17 cellular contexts compared by ENCODE assay signal in genomic region chr4:17681921-17682566, GRCh38.
"Had no signal": no experiment of that assay in that cellular context is flagged by ENCODE, and none has a peak within 500 bp of the region (broad histone marks: within the 10 kb centered on the region; RNA-seq: fewer than 3 reads in every experiment).

No MANE protein-coding gene starts in this region.

- H3K9me3 ChIP-seq: esophagus muscularis mucosa, left lung, lower lobe of right lung had no signal

- H3K4me1 ChIP-seq: esophagus muscularis mucosa, foreskin keratinocyte, heart right ventricle, left lung, lower lobe of right lung had no signal

- H3K27me3 ChIP-seq: dorsolateral prefrontal cortex, esophagus muscularis mucosa, foreskin keratinocyte, heart right ventricle, left lung had no signal

- H3K27ac ChIP-seq: coronary artery, esophagus muscularis mucosa, foreskin keratinocyte, heart right ventricle, left lung, lower lobe of right lung had no signal

- DNase-seq: dermis blood vessel endothelial cell; dorsolateral prefrontal cortex; effector CD4-positive, alpha-beta T cell; effector memory CD4-positive, alpha-beta T cell; foreskin keratinocyte; glutamatergic neuron; head of caudate nucleus; heart right ventricle; hippocampal formation; left cardiac atrium; left lung; left ventricle myocardium superior; lower lobe of right lung; mesenchymal stem cell; midbrain had no signal

- H3K4me3 ChIP-seq: coronary artery, dorsolateral prefrontal cortex, esophagus muscularis mucosa, heart right ventricle, left lung, lower lobe of right lung had no signal

- ATAC-seq: foreskin keratinocyte, heart right ventricle, left cardiac atrium, left lung, left ventricle myocardium superior, lower lobe of right lung had no signal

- H3K36me3 ChIP-seq: esophagus muscularis mucosa, heart right ventricle, left lung, lower lobe of right lung had no signal
